8 cellular contexts compared by ENCODE assay signal in genomic region chrX:16786791-16787735, GRCh38. TPM values are rescaled to one million over a fixed set of nuclear protein-coding genes. Genes with fewer than 3 reads are reported as not detected.
DNase-seq lines count a peak whose midpoint lies in the region; ATAC-seq and TF ChIP-seq lines count a peak whose summit lies in the region.

No MANE protein-coding gene starts in this region.

- H3K4me3 Mint-ChIP-seq in activated naive CD4-positive, alpha-beta T cell treated with anti-CD3 and anti-CD28 coated beads, Interleukin-2, amount 50 U/mL, for 24 hours: peak overlapping the region; percentile 99

- no peaks in the 10 kb centered on the region for H3K9me3 Mint-ChIP-seq in activated naive CD4-positive, alpha-beta T cell treated with anti-CD3 and anti-CD28 coated beads, Interleukin-2, amount 50 U/mL, for 24 hours

- H3K9ac ChIP-seq in DND-41 (ENCODE audit: low read depth, low read length): peak overlapping the region; percentile 71

- H3K27ac ChIP-seq in DND-41 (ENCODE audit: low read length): peak overlapping the region; percentile 70; the same call in 1 of the 2 replicates
- H3K27ac ChIP-seq in RWPE1: peak overlapping the region; percentile 72
- H3K27ac ChIP-seq in heart right ventricle: peak overlapping the region in 9 of 10 donors; percentile 55 to 93 (median 83)

- intact Hi-C loops in heart right ventricle (cut with DNase I): loop anchor here in 3 of 10 donors (5.0 kb wide), 2 partner anchors 65 to 70 kb away; partner anchors contain the start of gene SYAP1 (in 2 of the 3)

- H3K4me1 ChIP-seq in DND-41 (ENCODE audit: insufficient read depth, low read length): peaks cover 21% of the 10 kb centered on the region
- H3K4me1 ChIP-seq in heart right ventricle: peaks cover 0 to 27% (median 9%) of the 10 kb centered on the region in 9 donors

- 3 to 9% methylated on average over 21 to 53 of the region's 73 CpGs for WGBS in heart right ventricle, 2 donors

- DNase-seq in DND-41: peak; percentile 37
- peak; percentile 29 for DNase-seq in HCEC 1CT
- no peak for DNase-seq in RWPE1 (ENCODE audit: low spot score)
- peak in 1 of 2 donors; percentile 18 for DNase-seq in heart right ventricle
- DNase-seq in retina: peak; percentile 20
- DNase-seq in NOMO-1 treated with dmso at 0.1 percent for 144 hours (lab: John Stamatoyannopoulos, UW; ENCODE audit: unreplicated experiment): no peak
- no peak for DNase-seq in amniotic stem cell (lab: John Stamatoyannopoulos, UW)

- H3K4me2 ChIP-seq in DND-41 (ENCODE audit: insufficient read depth, low read length): peak overlapping the region; percentile 74

- H4K20me1 ChIP-seq in DND-41 (ENCODE audit: insufficient read depth, low read length): peaks cover under 1% of the 10 kb centered on the region; the same call in 1 of the 2 replicates

- ATAC-seq in DND-41 (ENCODE audit: insufficient read depth, low read depth): peak; percentile 22
- ATAC-seq in heart right ventricle: peak in 5 of 8 donors; percentile 2 to 39 (median 19)

- TF ChIP-seq CTCF in DND-41 (IDR thresholded peaks at IDR 0.05; ENCODE audit: borderline replicate concordance, extremely low read depth, low read length, poor library complexity, severe bottlenecking) (no peak), RWPE1 (conservative IDR thresholded peaks at IDR 0.05; ENCODE audit: low read depth) (no peak), heart right ventricle (IDR thresholded peaks at IDR 0.05) (no peak)

- H3K4me1 Mint-ChIP-seq in activated naive CD4-positive, alpha-beta T cell treated with anti-CD3 and anti-CD28 coated beads, Interleukin-2, amount 50 U/mL, for 24 hours: peaks cover 13% of the 10 kb centered on the region

- peaks cover 51% of the 10 kb centered on the region for H3K79me2 ChIP-seq in DND-41 (ENCODE audit: insufficient read depth, low read length)

- H3K27me3 Mint-ChIP-seq in activated naive CD4-positive, alpha-beta T cell treated with anti-CD3 and anti-CD28 coated beads, Interleukin-2, amount 50 U/mL, for 24 hours: no peaks in the 10 kb centered on the region

- no peaks in the 10 kb centered on the region for H3K9me3 ChIP-seq in DND-41 (ENCODE audit: insufficient read depth, low read length, severe bottlenecking)
- no peaks in the 10 kb centered on the region for H3K9me3 ChIP-seq in heart right ventricle

- POLR2A ChIA-PET in RWPE1 (lab: Yijun Ruan, JAX; ENCODE audit: low non-redundant PET): no interaction called here

- CTCF ChIA-PET in RWPE1 (lab: Yijun Ruan, JAX): no interaction called here

- H3K4me3 ChIP-seq in DND-41 (ENCODE audit: low read depth in 1 of 2, low read length in 2 of 2) (peak overlapping the region; percentile 37 to 84; a peak in 3 of 4 replicates), heart right ventricle (peak overlapping the region; percentile 55 to 89 (median 70))

- H3K36me3 Mint-ChIP-seq in activated naive CD4-positive, alpha-beta T cell treated with anti-CD3 and anti-CD28 coated beads, Interleukin-2, amount 50 U/mL, for 24 hours: no peaks in the 10 kb centered on the region

- H3K36me3 ChIP-seq in DND-41 (ENCODE audit: insufficient read depth, low read length) (peaks cover 12% of the 10 kb centered on the region), heart right ventricle (peaks cover 0 to 12% (median 0%) of the 10 kb centered on the region in 9 donors)

- peak overlapping the region; percentile 64 for H2AFZ ChIP-seq in DND-41 (ENCODE audit: low read depth, low read length)

- H3K27me3 ChIP-seq in DND-41 (ENCODE audit: insufficient read depth, low read length, poor library complexity) (no peaks in the 10 kb centered on the region), heart right ventricle (peaks cover 0 to 5% (median 0%) of the 10 kb centered on the region in 7 donors)

- H3K27ac Mint-ChIP-seq in activated naive CD4-positive, alpha-beta T cell treated with anti-CD3 and anti-CD28 coated beads, Interleukin-2, amount 50 U/mL, for 24 hours: no peak overlapping the region

RNA-seq across cellular contexts. Expression of gene TXLNG, which starts 0.8 kb away (rescaled TPM):
- total RNA-seq in heart right ventricle: 1 to 10 TPM; 4.8 to 6.8 (median 5.9) TPM
- polyA plus RNA-seq in heart right ventricle: 1 to 10 TPM; 3.6 to 5.1 TPM

Comparison
In these comparisons a context has a peak if more than half of its experiments do, and no peak if none do; other contexts are left out.
1. DNase-seq: peak in DND-41 (single experiment), HCEC 1CT (single experiment) and retina (single experiment); none in RWPE1 (single experiment), NOMO-1 treated with dmso at 0.1 percent for 144 hours (single experiment) and amniotic stem cell (single experiment).
2. Peak in every context shown above with its lines, with median percentiles within 50 percentile points of each other: H3K27ac ChIP-seq.